Comparison of ENCODE assay signal across 9 cellular contexts in the genomic region with DNA sequence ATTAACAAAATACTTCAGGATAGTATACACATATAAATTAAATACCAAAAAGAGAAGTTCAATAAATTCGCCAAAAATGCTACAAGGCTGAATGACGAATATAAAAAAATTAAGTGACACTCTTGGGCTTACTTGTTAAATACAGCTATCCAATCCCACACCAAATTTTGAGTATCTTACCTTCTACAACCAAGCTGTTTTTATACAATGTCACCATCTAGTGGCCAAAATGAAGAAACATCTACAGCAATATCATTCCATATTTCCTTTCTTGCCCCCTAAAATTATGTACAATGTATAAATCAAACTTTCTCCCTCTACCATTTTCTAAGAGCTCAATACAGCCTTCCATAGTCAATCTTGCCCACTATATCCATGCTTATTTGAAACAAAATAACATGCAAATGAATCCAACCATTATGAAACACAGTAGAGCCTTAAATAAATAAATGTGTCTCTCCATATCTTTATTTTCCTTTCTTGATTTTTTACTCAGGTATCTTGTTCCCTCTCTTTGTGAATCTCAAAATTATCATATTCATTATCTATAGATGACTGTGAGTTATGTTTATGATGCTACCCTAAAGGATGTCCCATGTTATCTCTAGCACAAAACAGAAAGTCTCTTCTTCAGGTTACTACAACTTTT.
DNase-seq lines count a peak whose midpoint lies in the region; ATAC-seq and TF ChIP-seq lines count a peak whose summit lies in the region.
"Had no signal": no experiment of that assay in that cellular context is flagged by ENCODE, and none has a peak within 500 bp of the region (broad histone marks: within the 10 kb centered on the region; RNA-seq: fewer than 3 reads in every experiment).

No MANE protein-coding gene starts in this region.

- no peak overlapping the region for H2AFZ ChIP-seq in OCI-LY1 (ENCODE audit: low read length)

- H3K27me3 ChIP-seq in OCI-LY1 (ENCODE audit: insufficient read depth, low read length) (no peaks in the 10 kb centered on the region), psoas muscle (ENCODE audit: insufficient read depth in 3 of 3, low read length in 2 of 3) (no peaks in the 10 kb centered on the region)

- H3F3A ChIP-seq in OCI-LY1 (ENCODE audit: insufficient read depth, low read length) = no peaks in the 10 kb centered on the region

- WGBS in psoas muscle, 3 donors = 70 to 78% (median 76%) methylated on average over 2 of the region's 2 CpGs

- no peaks in the 10 kb centered on the region for H3K4me1 ChIP-seq in OCI-LY1 (ENCODE audit: insufficient read depth, low read length, severe bottlenecking)
- H3K4me1 ChIP-seq in psoas muscle = no peaks in the 10 kb centered on the region

- intact Hi-C loops in psoas muscle (cut with DNase I) = loop anchor here (2.0 to 10.0 kb wide), 2 partner anchors 161 to 163 kb away; no protein-coding TSS in a partner anchor

- ATAC-seq in psoas muscle (no peak), GM21786 (IDR thresholded peaks at IDR 0.05; ENCODE audit: unreplicated experiment) (no peak), GM21529 (IDR thresholded peaks at IDR 0.05; ENCODE audit: unreplicated experiment) (no peak), HG02763 (IDR thresholded peaks at IDR 0.05; ENCODE audit: unreplicated experiment) (no peak)

- DNase-seq in D341Med (ENCODE audit: low spot score) (peak; percentile 50), HuH-7.5 (ENCODE audit: low spot score) (peak; percentile 25), epithelial cell of proximal tubule (ENCODE audit: low read depth) (no peak), psoas muscle (no peak)
- DNase-seq: naive B cell had no signal

- peaks cover 17% of the 10 kb centered on the region for H3K36me3 ChIP-seq in OCI-LY1 (ENCODE audit: insufficient read depth, low read length)
- peaks cover 0 to 5% of the 10 kb centered on the region in 2 donors for H3K36me3 ChIP-seq in psoas muscle (ENCODE audit: insufficient read depth in 1 of 2, low read depth in 1 of 2)

- H3K4me3 ChIP-seq in OCI-LY1 (ENCODE audit: low read depth, low read length, poor library complexity, severe bottlenecking) (no peak overlapping the region), epithelial cell of proximal tubule (ENCODE audit: low read depth, low read length) (no peak overlapping the region), psoas muscle (no peak overlapping the region)

- H3K4me2 ChIP-seq in OCI-LY1 (ENCODE audit: low read length) = no peak overlapping the region

- no peaks in the 10 kb centered on the region for H3K79me2 ChIP-seq in OCI-LY1 (ENCODE audit: insufficient read depth, low read length)

- peak; percentile 88 for TF ChIP-seq CTCF in OCI-LY1 (IDR thresholded peaks at IDR 0.05; ENCODE audit: low read length)
- peak; percentile 69 for TF ChIP-seq CTCF in epithelial cell of proximal tubule (conservative IDR thresholded peaks at IDR 0.05; ENCODE audit: low read depth, low read length)
- TF ChIP-seq CTCF in psoas muscle (IDR thresholded peaks at IDR 0.05) = peak; percentile 53

- no peaks in the 10 kb centered on the region for H3K9me2 ChIP-seq in OCI-LY1 (ENCODE audit: low read depth, low read length)

- H4K20me1 ChIP-seq in OCI-LY1 (ENCODE audit: insufficient read depth, low read length) = no peaks in the 10 kb centered on the region

- H3K9ac ChIP-seq in OCI-LY1 (ENCODE audit: low read length) = no peak overlapping the region

- H3K9me3 ChIP-seq in OCI-LY1 (ENCODE audit: low read length) (no peaks in the 10 kb centered on the region), psoas muscle (no peaks in the 10 kb centered on the region)

- H3K27ac ChIP-seq in OCI-LY1 (ENCODE audit: low read depth, low read length, poor library complexity, severe bottlenecking) (no peak overlapping the region), psoas muscle (no peak overlapping the region)

Comparison
In these comparisons a context has a peak if more than half of its experiments do, and no peak if none do; other contexts are left out.
1. DNase-seq: peak in D341Med (single experiment) and HuH-7.5 (single experiment); none in epithelial cell of proximal tubule (single experiment) and psoas muscle (0 of 2).
2. Peak in every context shown above with its lines, with median percentiles within 50 percentile points of each other: CTCF ChIP-seq.